Comparison of ENCODE assay signal across 14 cellular contexts in the genomic region with DNA sequence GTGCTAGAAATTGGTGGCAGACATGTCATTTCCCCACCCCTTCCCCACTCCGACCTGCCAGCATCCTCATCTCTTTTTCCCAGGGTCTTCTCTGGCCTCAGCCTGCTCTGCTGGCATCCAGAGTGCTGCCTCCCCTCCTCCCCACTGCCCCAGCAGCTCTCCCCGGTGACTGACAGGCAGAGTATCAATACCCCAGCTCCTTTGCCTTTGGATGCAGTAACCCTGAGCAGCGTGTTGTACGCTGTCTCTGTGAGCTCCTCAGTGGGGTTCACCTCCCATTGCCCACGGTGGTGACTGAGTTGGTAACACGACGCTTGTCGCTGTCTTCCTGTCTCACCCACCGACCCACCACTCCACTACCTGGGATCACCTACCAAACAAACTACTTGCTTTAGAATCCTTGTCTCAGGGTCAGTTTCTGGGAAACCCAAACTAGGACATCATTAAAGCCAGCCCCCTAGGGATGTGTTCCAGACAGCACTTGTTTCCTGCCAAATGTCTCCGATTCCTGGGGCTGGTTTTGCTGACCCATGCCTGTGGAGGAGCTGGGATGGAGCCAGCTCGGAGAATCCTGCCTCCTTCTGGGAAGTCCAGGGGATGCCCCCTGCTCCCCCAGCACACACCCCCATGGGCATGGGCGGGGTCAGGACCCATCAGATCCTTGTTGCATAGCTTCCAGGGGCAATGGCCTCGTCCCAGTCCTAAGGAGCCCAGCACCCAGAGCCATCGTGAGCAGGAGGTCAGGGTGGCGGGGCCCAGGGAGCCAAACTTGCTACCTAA. TPM values are rescaled to one million over a fixed set of nuclear protein-coding genes. Genes with fewer than 3 reads are reported as not detected.
A peak's percentile ranks its signal among the peaks of the same experiment; 100 is the strongest.
DNase-seq lines count a peak whose midpoint lies in the region; ATAC-seq, FAIRE-seq and TF ChIP-seq lines count a peak whose summit lies in the region.
"Had no signal": no experiment of that assay in that cellular context is flagged by ENCODE, and none has a peak within 500 bp of the region (broad histone marks: within the 10 kb centered on the region; RNA-seq: fewer than 3 reads in every experiment).

No MANE protein-coding gene starts in this region.

- CTCF ChIA-PET in CD8-positive, alpha-beta T cell (lab: Charles Lee): interaction anchor here (11.3 to 16.5 kb wide), 2 partner anchors 12 to 31 kb away, joined by 131 to 431 read pairs; partner anchors contain the start of gene SBK1

- H3K36me3 ChIP-seq in CD8-positive, alpha-beta T cell (ENCODE audit: insufficient read depth, low read length): no peaks in the 10 kb centered on the region
- H3K36me3 ChIP-seq in iPS-15b (ENCODE audit: control insufficient read depth, insufficient read depth, low read length): no peaks in the 10 kb centered on the region

- no peak for FAIRE-seq in GM12891 (lab: Jason Lieb, UNC)

- no peak for DNase-seq in CD8-positive, alpha-beta T cell
- peak; percentile 12 for DNase-seq in NCI-H69 (lab: John Stamatoyannopoulos, UW)
- DNase-seq in omental fat pad (ENCODE audit: low spot score): no peak
- DNase-seq in HUDEP-2 (lab: John Stamatoyannopoulos, UW; ENCODE audit: unreplicated experiment in 76 of 76): no peak
- DNase-seq in T-helper 2 cell: no peak
- no peak for DNase-seq in GM12891 (ENCODE audit: insufficient read length, low spot score)
- DNase-seq: DMS153, EL, NCI-H1092 treated with DMSO at 0.1 percent for 48 hours, NCI-H1694 treated with DMSO at 0.1 percent for 48 hours, NCI-H345, PC-9 had no signal

- no peak for ATAC-seq in CD8-positive, alpha-beta T cell
- ATAC-seq in omental fat pad (ENCODE audit: low FRiP score): peak; percentile 37

- no peaks in the 10 kb centered on the region for H3K9me3 Mint-ChIP-seq in CD8-positive, alpha-beta T cell

- H3K27ac Mint-ChIP-seq in CD8-positive, alpha-beta T cell: peak overlapping the region; percentile 35

- peaks cover 20% of the 10 kb centered on the region for H3K4me1 ChIP-seq in CD8-positive, alpha-beta T cell (ENCODE audit: insufficient read depth, low read length)
- peaks cover 4% of the 10 kb centered on the region for H3K4me1 ChIP-seq in iPS-15b (ENCODE audit: control insufficient read depth, insufficient read depth, low read length)

- no peaks in the 10 kb centered on the region for H3K27me3 ChIP-seq in CD8-positive, alpha-beta T cell (ENCODE audit: insufficient read depth, low read length)
- H3K27me3 ChIP-seq in iPS-15b (ENCODE audit: control insufficient read depth, insufficient read depth, low read length): no peaks in the 10 kb centered on the region

- no peaks in the 10 kb centered on the region for H3K9me3 ChIP-seq in CD8-positive, alpha-beta T cell (ENCODE audit: low read length)
- no peaks in the 10 kb centered on the region for H3K9me3 ChIP-seq in iPS-15b (ENCODE audit: control insufficient read depth, insufficient read depth, low read length)

- H3K27ac ChIP-seq in CD8-positive, alpha-beta T cell (ENCODE audit: low read depth, low read length): no peak overlapping the region
- H3K27ac ChIP-seq: PC-9, SK-N-MC had no signal

- TF ChIP-seq POLR2A in GM12891 (IDR thresholded peaks at IDR 0.05; ENCODE audit: low read depth, low read length): no peak

- POLR2A ChIA-PET in CD8-positive, alpha-beta T cell (lab: Charles Lee): interaction anchor here (1.0 to 2.9 kb wide), 2 partner anchors 8 to 26 kb away, joined by 4 to 12 read pairs; partner anchors contain the start of gene SBK1

- H3K9ac ChIP-seq in iPS-15b (ENCODE audit: low read depth, low read length): peak overlapping the region; percentile 24

- H3K4me3 ChIP-seq in CD8-positive, alpha-beta T cell (ENCODE audit: low read depth, low read length): no peak overlapping the region
- no peak overlapping the region for H3K4me3 ChIP-seq in iPS-15b (ENCODE audit: low read depth, low read length)
- H3K4me3 ChIP-seq: PC-9, SK-N-MC had no signal

- no peak for TF ChIP-seq CTCF in CD8-positive, alpha-beta T cell (IDR thresholded peaks at IDR 0.05)
- no peak for TF ChIP-seq CTCF in omental fat pad (IDR thresholded peaks at IDR 0.05)

- no peak overlapping the region for H3K4me3 Mint-ChIP-seq in CD8-positive, alpha-beta T cell

- no peaks in the 10 kb centered on the region for H3K36me3 Mint-ChIP-seq in CD8-positive, alpha-beta T cell

- H3K27me3 Mint-ChIP-seq in CD8-positive, alpha-beta T cell (ENCODE audit: low read depth): no peaks in the 10 kb centered on the region

- H3K4me1 Mint-ChIP-seq in CD8-positive, alpha-beta T cell (ENCODE audit: low read depth): peaks cover 21% of the 10 kb centered on the region

- intact Hi-C loops in CD8-positive, alpha-beta T cell (cut with DNase I, micrococcal nuclease): no loop called here

TF ChIP-seq in GM12891, 5 proteins besides CTCF, POLR2A, EP300 and RAD21:
- TF ChIP-seq POU2F2 (IDR thresholded peaks at IDR 0.05; ENCODE audit: low read depth, low read length) (no peak), TAF1 (IDR thresholded peaks at IDR 0.05; ENCODE audit: low read depth, low read length) (no peak), POLR2AphosphoS5 (IDR thresholded peaks at IDR 0.05; ENCODE audit: low read depth, low read length) (no peak), SPI1 (IDR thresholded peaks at IDR 0.05; ENCODE audit: low read depth, low read length) (no peak), PAX5 (IDR thresholded peaks at IDR 0.05; ENCODE audit: insufficient read depth, low read length, severe bottlenecking) (no peak)

RNA-seq across cellular contexts. Expression of gene SBK1, which starts 8.3 kb away (rescaled TPM):
- 10 to 100 TPM; 16.5 to 17.1 TPM for total RNA-seq in CD8-positive, alpha-beta T cell
- total RNA-seq in omental fat pad: under 1 TPM in 3 of 4 donors, not detected in 1; 0.09 to 0.38 (median 0.12) TPM
- 0.06 TPM for polyA plus RNA-seq in GM12891 (2012; ENCODE audit: low read depth, missing spikeins)

Comparison
In these comparisons a context has a peak if more than half of its experiments do, and no peak if none do; other contexts are left out.
1. RNA of gene SBK1, which starts 8.3 kb away (total RNA-seq): 16.5 to 17.1 TPM in CD8-positive, alpha-beta T cell; 0.09 to 0.38 TPM in omental fat pad; every median in the first group is over 10 times any median in the second.